Comparison of ENCODE assay signal across 8 cellular contexts in genomic region chr14:90828642-90829487, GRCh38. TPM values are rescaled to one million over a fixed set of nuclear protein-coding genes. Genes with fewer than 3 reads are reported as not detected.
A peak's percentile ranks its signal among the peaks of the same experiment; 100 is the strongest.
DNase-seq lines count a peak whose midpoint lies in the region; ATAC-seq, FAIRE-seq and TF ChIP-seq lines count a peak whose summit lies in the region.

No MANE protein-coding gene starts in this region.

- peaks cover 11% of the 10 kb centered on the region for H3K9me3 Mint-ChIP-seq in activated T-helper 1 cell treated with anti-CD3 and anti-CD28 coated beads, Interleukin-12 subunit alpha, Interleukin-12 subunit beta, Interleukin-2, Interleukin-4 antibody, amounts not matched to agents 30 ng/mL and 10 ng/mL and 1 ng/mL, durations not matched to agents 14 hours and 24 hours and 36 hours
- peaks cover 5 to 6% of the 10 kb centered on the region in 2 donors for H3K9me3 Mint-ChIP-seq in stimulated activated naive B cell treated with anti-CD40 and anti-IgM and Interleukin-4, amounts not matched to agents 10 μg/mL and 1 μg/mL and 100 μg/mL, for 72 hours

- intact Hi-C loops in activated T-helper 1 cell treated with anti-CD3 and anti-CD28 coated beads, Interleukin-12 subunit alpha, Interleukin-12 subunit beta, Interleukin-2, Interleukin-4 antibody, amounts not matched to agents 30 ng/mL and 10 ng/mL and 1 ng/mL, durations not matched to agents 14 hours and 24 hours and 36 hours (cut with micrococcal nuclease) = loop anchor here (1.0 to 10.0 kb wide), 8 partner anchors 71 to 2004 kb away; partner anchors contain the start of genes ATXN3, CALM1, CCDC88C and NRDE2

- H3K36me3 Mint-ChIP-seq in activated T-helper 1 cell treated with anti-CD3 and anti-CD28 coated beads, Interleukin-12 subunit alpha, Interleukin-12 subunit beta, Interleukin-2, Interleukin-4 antibody, amounts not matched to agents 30 ng/mL and 10 ng/mL and 1 ng/mL, durations not matched to agents 14 hours and 24 hours and 36 hours (ENCODE audit: low read depth) = peaks cover 3% of the 10 kb centered on the region
- H3K36me3 Mint-ChIP-seq in stimulated activated naive B cell treated with anti-CD40 and anti-IgM and Interleukin-4, amounts not matched to agents 10 μg/mL and 1 μg/mL and 100 μg/mL, for 72 hours = peaks cover 0 to 4% of the 10 kb centered on the region in 2 donors

- H3K27me3 Mint-ChIP-seq in activated T-helper 1 cell treated with anti-CD3 and anti-CD28 coated beads, Interleukin-12 subunit alpha, Interleukin-12 subunit beta, Interleukin-2, Interleukin-4 antibody, amounts not matched to agents 30 ng/mL and 10 ng/mL and 1 ng/mL, durations not matched to agents 14 hours and 24 hours and 36 hours (ENCODE audit: insufficient read depth) = peaks cover 5% of the 10 kb centered on the region
- no peaks in the 10 kb centered on the region for H3K27me3 Mint-ChIP-seq in stimulated activated naive B cell treated with anti-CD40 and anti-IgM and Interleukin-4, amounts not matched to agents 10 μg/mL and 1 μg/mL and 100 μg/mL, for 72 hours

- H3K27ac Mint-ChIP-seq in activated T-helper 1 cell treated with anti-CD3 and anti-CD28 coated beads, Interleukin-12 subunit alpha, Interleukin-12 subunit beta, Interleukin-2, Interleukin-4 antibody, amounts not matched to agents 30 ng/mL and 10 ng/mL and 1 ng/mL, durations not matched to agents 14 hours and 24 hours and 36 hours = peak overlapping the region; percentile 88
- H3K27ac Mint-ChIP-seq in stimulated activated naive B cell treated with anti-CD40 and anti-IgM and Interleukin-4, amounts not matched to agents 10 μg/mL and 1 μg/mL and 100 μg/mL, for 72 hours = peak overlapping the region; percentile 67

- ATAC-seq in GM18511 (IDR thresholded peaks at IDR 0.05; ENCODE audit: unreplicated experiment) = peak; percentile 61
- ATAC-seq in HG03354 (IDR thresholded peaks at IDR 0.05; ENCODE audit: poor library complexity, severe bottlenecking, unreplicated experiment) = peak; percentile 51
- peak; percentile 35 to 44 for ATAC-seq in stimulated activated naive B cell treated with anti-CD40 and anti-IgM and Interleukin-4, amounts not matched to agents 10 μg/mL and 1 μg/mL and 100 μg/mL, for 72 hours (replicated peaks)

- peak overlapping the region; percentile 76 for H3K4me3 Mint-ChIP-seq in activated T-helper 1 cell treated with anti-CD3 and anti-CD28 coated beads, Interleukin-12 subunit alpha, Interleukin-12 subunit beta, Interleukin-2, Interleukin-4 antibody, amounts not matched to agents 30 ng/mL and 10 ng/mL and 1 ng/mL, durations not matched to agents 14 hours and 24 hours and 36 hours
- peak overlapping the region; percentile 73 to 79 for H3K4me3 Mint-ChIP-seq in stimulated activated naive B cell treated with anti-CD40 and anti-IgM and Interleukin-4, amounts not matched to agents 10 μg/mL and 1 μg/mL and 100 μg/mL, for 72 hours

- DNase-seq in activated T-helper 1 cell treated with anti-CD3 and anti-CD28 coated beads, Interleukin-12 subunit alpha, Interleukin-12 subunit beta, Interleukin-2, Interleukin-4 antibody, amounts not matched to agents 30 ng/mL and 10 ng/mL and 1 ng/mL, durations not matched to agents 14 hours and 24 hours and 36 hours (ENCODE audit: low spot score) = peak; percentile 42
- DNase-seq in hepatic stellate cell (ENCODE audit: low spot score) (peak; percentile 62), cerebellar nuclear complex (lab: John Stamatoyannopoulos, UW) (no peak), NCI-H1694 (lab: John Stamatoyannopoulos, UW) (no peak), GM12892 (ENCODE audit: insufficient read length) (no peak)
- no peak for DNase-seq in stimulated activated naive B cell treated with anti-CD40 and anti-IgM and Interleukin-4, amounts not matched to agents 10 μg/mL and 1 μg/mL and 100 μg/mL, for 72 hours

- no peak for FAIRE-seq in GM12892 (lab: Jason Lieb, UNC)

- H3K4me1 Mint-ChIP-seq in activated T-helper 1 cell treated with anti-CD3 and anti-CD28 coated beads, Interleukin-12 subunit alpha, Interleukin-12 subunit beta, Interleukin-2, Interleukin-4 antibody, amounts not matched to agents 30 ng/mL and 10 ng/mL and 1 ng/mL, durations not matched to agents 14 hours and 24 hours and 36 hours (ENCODE audit: low read depth) = peaks cover 28% of the 10 kb centered on the region
- H3K4me1 Mint-ChIP-seq in stimulated activated naive B cell treated with anti-CD40 and anti-IgM and Interleukin-4, amounts not matched to agents 10 μg/mL and 1 μg/mL and 100 μg/mL, for 72 hours = peaks cover 10 to 16% of the 10 kb centered on the region in 2 donors

- TF ChIP-seq POLR2A in GM12892 (IDR thresholded peaks at IDR 0.05; ENCODE audit: low read depth, low read length) = no peak

RNA-seq across cellular contexts. Expression of gene TTC7B, which starts 12.6 kb away (rescaled TPM):
- total RNA-seq in activated T-helper 1 cell treated with anti-CD3 and anti-CD28 coated beads, Interleukin-12 subunit alpha, Interleukin-12 subunit beta, Interleukin-2, Interleukin-4 antibody, amounts not matched to agents 30 ng/mL and 10 ng/mL and 1 ng/mL, durations not matched to agents 14 hours and 24 hours and 36 hours = 3.1 and 4.3 TPM in 2 replicates
- polyA plus RNA-seq in GM12892 (2012; ENCODE audit: missing spikeins) = not detected

Comparison
In these comparisons a context has a peak if more than half of its experiments do, and no peak if none do; other contexts are left out.
1. DNase-seq: peak in activated T-helper 1 cell treated with anti-CD3 and anti-CD28 coated beads, Interleukin-12 subunit alpha, Interleukin-12 subunit beta, Interleukin-2, Interleukin-4 antibody, amounts not matched to agents 30 ng/mL and 10 ng/mL and 1 ng/mL, durations not matched to agents 14 hours and 24 hours and 36 hours (single experiment) and hepatic stellate cell (single experiment); none in stimulated activated naive B cell treated with anti-CD40 and anti-IgM and Interleukin-4, amounts not matched to agents 10 μg/mL and 1 μg/mL and 100 μg/mL, for 72 hours (single experiment), cerebellar nuclear complex (0 of 2), NCI-H1694 (single experiment) and GM12892 (single experiment).
2. Peak in every context shown above with its lines, with median percentiles within 50 percentile points of each other: ATAC-seq.